In the genomic region with DNA sequence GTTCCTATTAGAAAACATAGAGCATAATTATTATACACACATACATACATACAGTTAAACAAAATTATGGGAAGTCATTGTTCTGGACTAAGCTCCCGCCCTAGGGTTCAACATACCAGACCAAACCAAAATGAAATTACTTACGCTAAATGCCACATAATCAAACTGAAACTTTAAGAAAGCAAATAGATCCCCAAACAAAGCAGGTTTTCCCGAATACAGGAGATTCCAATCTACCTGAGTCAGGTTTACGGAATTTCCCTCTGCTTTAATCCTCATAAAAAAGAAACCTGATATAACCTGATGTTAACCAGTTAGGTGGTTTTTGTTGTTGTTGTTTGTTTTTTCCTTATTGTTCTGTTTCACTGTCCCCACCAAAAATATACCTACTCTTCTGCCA, we compare ENCODE assay signal across 1 cellular context.
TF ChIP-seq lines count a peak whose summit lies in the region.

No MANE protein-coding gene starts in this region.

TF ChIP-seq in GM23338, 12 proteins besides CTCF, POLR2A, EP300 and RAD21 (continued from another document):
- no peak for TF ChIP-seq REST (IDR thresholded peaks at IDR 0.05; ENCODE audit: unreplicated experiment)
- no peak for TF ChIP-seq POLR2AphosphoS5 (IDR thresholded peaks at IDR 0.05; ENCODE audit: low read depth)
TF ChIP-seq in GM23338: peak in this region for 0.
